In the genomic region with DNA sequence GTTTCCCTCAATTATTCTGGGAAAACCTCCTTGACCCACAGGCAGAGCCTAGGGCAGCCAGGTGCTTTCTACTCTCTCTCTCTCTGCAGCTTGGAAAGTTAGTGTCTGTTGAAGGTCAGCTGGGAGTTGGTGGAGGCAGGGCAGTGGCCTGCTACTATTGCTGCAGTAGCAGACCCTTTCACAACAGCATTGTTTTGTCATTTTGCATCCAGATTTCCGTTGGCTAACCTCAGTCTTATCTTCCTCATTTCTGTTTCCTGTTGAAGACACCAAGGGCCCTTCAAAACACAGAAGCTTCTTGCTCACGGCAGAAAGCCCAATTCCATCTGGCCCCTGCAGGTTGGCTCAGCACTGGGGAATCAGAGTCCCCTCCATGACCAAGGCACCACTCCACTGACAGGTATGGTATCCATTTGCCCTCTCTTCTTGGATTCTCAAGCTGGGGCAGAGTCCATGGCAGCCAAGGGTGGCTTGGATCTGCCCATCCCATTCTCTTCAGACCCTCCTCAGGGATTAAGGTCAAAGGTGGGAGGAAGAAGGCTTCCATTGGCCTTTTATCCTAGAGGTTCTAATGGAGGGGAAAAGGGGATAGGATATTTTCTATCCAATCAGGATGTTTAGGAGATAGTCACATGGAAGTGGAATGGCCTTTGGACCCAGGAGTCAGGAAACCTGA, we compare ENCODE assay signal across 9 cellular contexts. TPM values are rescaled to one million over a fixed set of nuclear protein-coding genes. Genes with fewer than 3 reads are reported as not detected.
A peak's percentile ranks its signal among the peaks of the same experiment; 100 is the strongest.
DNase-seq lines count a peak whose midpoint lies in the region; ATAC-seq and TF ChIP-seq lines count a peak whose summit lies in the region.
"Had no signal": no experiment of that assay in that cellular context is flagged by ENCODE, and none has a peak within 500 bp of the region (broad histone marks: within the 10 kb centered on the region; RNA-seq: fewer than 3 reads in every experiment).

No MANE protein-coding gene starts in this region.

- H3K9me3 ChIP-seq in right cardiac atrium (ENCODE audit: control insufficient read depth, low read length) = no peaks in the 10 kb centered on the region

- no peak overlapping the region for H3K27ac Mint-ChIP-seq in HFFc6
- H3K27ac Mint-ChIP-seq in Calu3 (ENCODE audit: unreplicated experiment) = no peak overlapping the region
- no peak overlapping the region for H3K27ac Mint-ChIP-seq in type B pancreatic cell

- H3K27ac ChIP-seq in right cardiac atrium (ENCODE audit: low read length) = no peak overlapping the region

- peak; percentile 95 for DNase-seq in GDM1 (lab: John Stamatoyannopoulos, UW)
- peak; percentile 98 for DNase-seq in NOMO-1 treated with DMSO at 0.1 percent for 48 hours (lab: John Stamatoyannopoulos, UW; ENCODE audit: unreplicated experiment)
- DNase-seq in right cardiac atrium = peak in 2 of 3 donors; percentile 52 to 58
- no peak for DNase-seq in HFFc6
- DNase-seq in Calu3 = no peak
- no peak for DNase-seq in NCI-H2227 treated with DMSO at 0.1 percent for 48 hours (lab: John Stamatoyannopoulos, UW)
- DNase-seq in type B pancreatic cell (ENCODE audit: extremely low spot score, unreplicated experiment) = no peak

- H3K27me3 ChIP-seq in right cardiac atrium (ENCODE audit: control insufficient read depth, insufficient read depth) = no peaks in the 10 kb centered on the region

- 34% methylated on average over 2 of the region's 2 CpGs for WGBS in right cardiac atrium

- CTCF ChIA-PET in Calu3 (lab: Charles Lee) = no interaction called here

- H3K27me3 Mint-ChIP-seq in HFFc6 (ENCODE audit: insufficient read depth) (no peaks in the 10 kb centered on the region; the same call in 1 of the 2 replicates), Calu3 (ENCODE audit: unreplicated experiment) (peaks cover 15% of the 10 kb centered on the region), type B pancreatic cell (no peaks in the 10 kb centered on the region)

- H3K4me3 ChIP-seq in right cardiac atrium (ENCODE audit: low read length) = no peak overlapping the region

- TF ChIP-seq CTCF in HFFc6 (IDR thresholded peaks at IDR 0.05) (no peak), Calu3 (IDR thresholded peaks at IDR 0.05; ENCODE audit: unreplicated experiment) (no peak), type B pancreatic cell (conservative IDR thresholded peaks at IDR 0.05) (no peak)

- H3K36me3 Mint-ChIP-seq in HFFc6 (ENCODE audit: low read depth) (no peaks in the 10 kb centered on the region), Calu3 (ENCODE audit: insufficient read depth, unreplicated experiment) (no peaks in the 10 kb centered on the region), type B pancreatic cell (no peaks in the 10 kb centered on the region)

- no peaks in the 10 kb centered on the region for H3K4me1 ChIP-seq in right cardiac atrium (ENCODE audit: control insufficient read depth, insufficient read depth, low read length)

- H3K4me1 Mint-ChIP-seq in HFFc6 (ENCODE audit: low read depth) (no peaks in the 10 kb centered on the region), Calu3 (ENCODE audit: low read depth, unreplicated experiment) (no peaks in the 10 kb centered on the region), type B pancreatic cell (ENCODE audit: unreplicated experiment) (no peaks in the 10 kb centered on the region)

- intact Hi-C loops in right cardiac atrium (cut with DNase I) = no loop called here
- intact Hi-C loops in Calu3 (cut with micrococcal nuclease; ENCODE audit: unreplicated experiment) = no loop called here

- no TSS peak for BruUV-seq in Calu3 (replicated peaks; lab: Mats Ljungman, UMichigan)

- H3K9me3 Mint-ChIP-seq in HFFc6 (no peaks in the 10 kb centered on the region), Calu3 (ENCODE audit: low read depth, unreplicated experiment) (no peaks in the 10 kb centered on the region), type B pancreatic cell (no peaks in the 10 kb centered on the region)

- H3K4me3 Mint-ChIP-seq in HFFc6 (no peak overlapping the region), Calu3 (ENCODE audit: low read depth, unreplicated experiment) (no peak overlapping the region), type B pancreatic cell (no peak overlapping the region)

- ATAC-seq in GM21423 (IDR thresholded peaks at IDR 0.05; ENCODE audit: unreplicated experiment) = peak; percentile 33
- ATAC-seq in right cardiac atrium = peak; percentile 11 to 62

RNA-seq across cellular contexts. Expression of gene VSIG4, which starts 24.6 kb away (rescaled TPM):
- total RNA-seq in right cardiac atrium (100 to 1,000 TPM in 1 of 4 donors, 10 to 100 TPM in 3; 38.4 to 126 (median 53.4) TPM), Calu3 (2022) (not detected in 2 replicates), type B pancreatic cell (ENCODE audit: low replicate concordance) (not detected in 2 replicates)
- polyA plus RNA-seq in right cardiac atrium = 16.0 TPM
- total RNA-seq in HFFc6 (2021; fragmentation: NEBNext Ultra II Directional; extraction: Animal tissue kit (Norgen Biotek cat#: 25700)) = not detected
- polyA plus RNA-seq: keratinocyte had no signal

Comparison
In these comparisons a context has a peak if more than half of its experiments do, and no peak if none do; other contexts are left out.
1. DNase-seq: peak in GDM1 (single experiment), NOMO-1 treated with DMSO at 0.1 percent for 48 hours (single experiment) and right cardiac atrium (2 of 3); none in HFFc6 (single experiment), Calu3 (single experiment), NCI-H2227 treated with DMSO at 0.1 percent for 48 hours (single experiment) and type B pancreatic cell (single experiment).
2. RNA of gene VSIG4, which starts 24.6 kb away (total RNA-seq): 38.4 to 126 TPM in right cardiac atrium; not detected in HFFc6, not detected in Calu3 and not detected in type B pancreatic cell; every median in the first group is over 10 times any median in the second.